ENCODE assay signal across 1 cellular context in genomic region chr2:20538308-20539132, GRCh38.
A peak's percentile ranks its signal among the peaks of the same experiment; 100 is the strongest.
TF ChIP-seq lines count a peak whose summit lies in the region.

No MANE protein-coding gene starts in this region.

TF ChIP-seq in HepG2, 621 proteins besides CTCF, POLR2A, EP300 and RAD21 (continued from another document and continues in another):
- TF ChIP-seq GLMP (CRISPR knock-in tag; IDR thresholded peaks at IDR 0.05; ENCODE audit: borderline replicate concordance) (no peak), EED (CRISPR knock-in tag; IDR thresholded peaks at IDR 0.05) (no peak; the same call in 1 of the 2 replicates), ATRX (CRISPR knock-in tag; IDR thresholded peaks at IDR 0.05; ENCODE audit: borderline replicate concordance) (peak; percentile 77; the same call in 1 of the 2 replicates), ZBTB34 (CRISPR knock-in tag; IDR thresholded peaks at IDR 0.05) (peak; percentile 21; the same call in 1 of the 2 replicates), HOMEZ (CRISPR knock-in tag; IDR thresholded peaks at IDR 0.05; ENCODE audit: low read depth) (peak; percentile 29; the same call in 1 of the 2 replicates), BHLHE40 (IDR thresholded peaks at IDR 0.05; ENCODE audit: low read length) (0 out of 2 replicates have a peak, but pooled peaks have one; percentile 19), ZZZ3 (CRISPR knock-in tag; IDR thresholded peaks at IDR 0.05; ENCODE audit: borderline replicate concordance) (peak; percentile 50), ZMYM2 (CRISPR knock-in tag; IDR thresholded peaks at IDR 0.05) (peak; percentile 47), ZNF276 (CRISPR knock-in tag; IDR thresholded peaks at IDR 0.05; ENCODE audit: low read depth) (0 out of 2 replicates have a peak, but pooled peaks have one; percentile 58), RFX5 (IDR thresholded peaks at IDR 0.05; ENCODE audit: low read depth, low read length) (no peak), ZNF749 (CRISPR knock-in tag; IDR thresholded peaks at IDR 0.05; ENCODE audit: borderline replicate concordance) (no peak), ZNF746 (CRISPR knock-in tag; IDR thresholded peaks at IDR 0.05) (peak; percentile 85; the same call in 1 of the 2 replicates), ZNF577 (CRISPR knock-in tag; IDR thresholded peaks at IDR 0.05; ENCODE audit: borderline replicate concordance, low read depth) (no peak), PAWR (CRISPR knock-in tag; IDR thresholded peaks at IDR 0.05; ENCODE audit: borderline replicate concordance) (no peak), ZBTB33 (CRISPR knock-in tag; IDR thresholded peaks at IDR 0.05) (peak; percentile 17), NFYC (CRISPR knock-in tag; IDR thresholded peaks at IDR 0.05) (no peak), ZNF143 (CRISPR knock-in tag; IDR thresholded peaks at IDR 0.05) (peak; percentile 63; the same call in 1 of the 2 replicates), AGO2 (optimal IDR thresholded peaks at IDR 0.05; ENCODE audit: low read depth, low read length) (peak; percentile 87), KLF11 (CRISPR knock-in tag; IDR thresholded peaks at IDR 0.05) (no peak; the same call in 1 of the 2 replicates), IRF2 (CRISPR knock-in tag; IDR thresholded peaks at IDR 0.05) (peak; percentile 81), RFXANK (CRISPR knock-in tag; IDR thresholded peaks at IDR 0.05) (no peak; the same call in 1 of the 2 replicates), RFX3 (CRISPR knock-in tag; IDR thresholded peaks at IDR 0.05) (no peak), ZGPAT (CRISPR knock-in tag; IDR thresholded peaks at IDR 0.05) (peak; percentile 78), ZFY (CRISPR knock-in tag; IDR thresholded peaks at IDR 0.05) (peak; percentile 76), MEF2D (CRISPR knock-in tag; IDR thresholded peaks at IDR 0.05) (peak; percentile 25), MAF1 (CRISPR knock-in tag; IDR thresholded peaks at IDR 0.05; ENCODE audit: borderline replicate concordance) (0 out of 2 replicates have a peak, but pooled peaks have one; percentile 38), CCDC6 (CRISPR knock-in tag; IDR thresholded peaks at IDR 0.05) (peak; percentile 55; the same call in 1 of the 2 replicates), HNRNPH1 (optimal IDR thresholded peaks at IDR 0.05; ENCODE audit: low read depth, low read length) (no peak), RAD51 (IDR thresholded peaks at IDR 0.05; ENCODE audit: borderline replicate concordance) (no peak), IKZF4 (CRISPR knock-in tag; IDR thresholded peaks at IDR 0.05; ENCODE audit: borderline replicate concordance, low read depth, not compliant biosample characterization) (no peak), ZNF510 (CRISPR knock-in tag; IDR thresholded peaks at IDR 0.05; ENCODE audit: low read depth) (peak; percentile 25; the same call in 1 of the 2 replicates), SIX1 (CRISPR knock-in tag; IDR thresholded peaks at IDR 0.05; ENCODE audit: borderline replicate concordance) (peak; percentile 84; the same call in 1 of the 2 replicates), ZNF101 (CRISPR knock-in tag; IDR thresholded peaks at IDR 0.05; ENCODE audit: borderline replicate concordance, low read depth) (no peak; the same call in 1 of the 2 replicates), SMYD3 (CRISPR knock-in tag; IDR thresholded peaks at IDR 0.05) (no peak; the same call in 1 of the 2 replicates), CBX2 (IDR thresholded peaks at IDR 0.05; ENCODE audit: low read depth, low read length) (no peak), CBX2 (CRISPR knock-in tag; IDR thresholded peaks at IDR 0.05; ENCODE audit: low read depth) (no peak), ETV6 (CRISPR knock-in tag; conservative IDR thresholded peaks at IDR 0.05) (no peak), HNRNPL (IDR thresholded peaks at IDR 0.05; ENCODE audit: low read depth, low read length) (peak; percentile 99), IRF1 (CRISPR knock-in tag; IDR thresholded peaks at IDR 0.05; ENCODE audit: low read depth) (no peak), HIVEP1 (CRISPR knock-in tag; IDR thresholded peaks at IDR 0.05) (0 out of 2 replicates have a peak, but pooled peaks have one; percentile 64), PPARG (CRISPR knock-in tag; conservative IDR thresholded peaks at IDR 0.05) (peak; percentile 88), ZBTB2 (CRISPR knock-in tag; IDR thresholded peaks at IDR 0.05; ENCODE audit: low read depth) (no peak), MTA1 (CRISPR knock-in tag; IDR thresholded peaks at IDR 0.05; ENCODE audit: borderline replicate concordance) (peak; percentile 96), ATF3 (CRISPR knock-in tag; IDR thresholded peaks at IDR 0.05) (no peak), PRDM10 (CRISPR knock-in tag; IDR thresholded peaks at IDR 0.05; ENCODE audit: low read depth) (peak; percentile 15; the same call in 1 of the 2 replicates), GMEB1 (CRISPR knock-in tag; IDR thresholded peaks at IDR 0.05; ENCODE audit: borderline replicate concordance) (0 out of 2 replicates have a peak, but pooled peaks have one; percentile 29)
